22 cellular contexts compared by ENCODE assay signal in the genomic region with DNA sequence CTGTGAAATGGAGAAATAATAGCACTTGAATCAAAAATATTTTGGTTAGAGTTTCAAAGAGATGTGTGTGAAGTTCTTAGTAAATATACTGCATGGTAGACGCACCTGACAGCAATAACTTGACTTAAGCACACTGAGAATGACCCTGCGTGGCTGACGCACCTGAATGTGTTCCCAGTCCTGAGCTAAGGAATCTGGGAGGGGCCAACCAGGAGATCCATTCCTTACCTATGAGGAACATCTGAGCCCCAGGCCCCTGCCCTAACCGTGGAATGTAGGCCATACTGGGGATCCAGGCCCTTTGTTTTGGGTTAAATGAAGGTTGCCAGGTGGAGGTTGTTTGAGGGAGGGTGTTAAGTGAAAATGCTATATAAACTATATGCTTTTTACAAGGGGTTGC.
"Had no signal": no experiment of that assay in that cellular context is flagged by ENCODE, and none has a peak within 500 bp of the region (broad histone marks: within the 10 kb centered on the region; RNA-seq: fewer than 3 reads in every experiment).

No MANE protein-coding gene starts in this region.

- H3K4me3 Mint-ChIP-seq: activated T-cell treated with anti-CD3 and anti-CD28 coated beads, Interleukin-2, amount 50 U/mL, for 24 hours; activated T-helper 17 cell treated with anti-CD3 and anti-CD28 coated beads, Interleukin-2, amount 50 U/mL, for 72 hours; immature natural killer cell; stimulated activated effector memory CD8-positive, alpha-beta T cell treated with anti-CD3 and anti-CD28 coated beads, Interleukin-12 subunit alpha, Interleukin-12 subunit beta, amount 100 ng/mL, for 72 hours; stimulated activated naive CD8-positive, alpha-beta T cell treated with anti-CD3 and anti-CD28 coated beads, Interleukin-15, amount 100 ng/mL, for 72 hours; T-cell; T-helper 2 cell treated with Interferon-gamma antibody and Interleukin-4, amounts not matched to agents 5 μg/mL and 100 μg/mL, for 36 hours had no signal

- DNase-seq: activated T-cell treated with anti-CD3 and anti-CD28 coated beads, Interleukin-2, amount 50 U/mL, for 24 hours; brain microvascular endothelial cell; central memory CD4-positive, alpha-beta T cell; dermis blood vessel endothelial cell; effector memory CD4-positive, alpha-beta T cell; gastrocnemius medialis; immature natural killer cell; kidney glomerular epithelial cell; nucleus accumbens; small intestine; stimulated activated CD4-positive, alpha-beta T cell treated with anti-CD3 and anti-CD28 coated beads, Interleukin-2, amount 100 ng/mL, for 24 hours; stimulated activated naive CD8-positive, alpha-beta T cell treated with anti-CD3 and anti-CD28 coated beads, Interleukin-15, amount 100 ng/mL, for 72 hours; T-cell; tibial artery had no signal

- H3K4me1 ChIP-seq: ascending aorta, gastrocnemius medialis, tibial artery, vagina had no signal

- H3K4me1 Mint-ChIP-seq: activated T-helper 17 cell treated with anti-CD3 and anti-CD28 coated beads, Interleukin-2, amount 50 U/mL, for 72 hours; immature natural killer cell; stimulated activated effector memory CD8-positive, alpha-beta T cell treated with anti-CD3 and anti-CD28 coated beads, Interleukin-12 subunit alpha, Interleukin-12 subunit beta, amount 100 ng/mL, for 72 hours; stimulated activated naive CD8-positive, alpha-beta T cell treated with anti-CD3 and anti-CD28 coated beads, Interleukin-15, amount 100 ng/mL, for 72 hours; T-cell had no signal

- H3K9me3 ChIP-seq: ascending aorta, esophagus muscularis mucosa, gastrocnemius medialis, tibial artery, vagina had no signal

- H3K27ac Mint-ChIP-seq: activated naive CD4-positive, alpha-beta T cell treated with anti-CD3 and anti-CD28 coated beads, Interleukin-2, amount 50 U/mL, for 72 hours; activated T-cell treated with anti-CD3 and anti-CD28 coated beads, Interleukin-2, amount 50 U/mL, for 24 hours; activated T-helper 17 cell treated with anti-CD3 and anti-CD28 coated beads, Interleukin-2, amount 50 U/mL, for 72 hours; immature natural killer cell; stimulated activated effector memory CD8-positive, alpha-beta T cell treated with anti-CD3 and anti-CD28 coated beads, Interleukin-12 subunit alpha, Interleukin-12 subunit beta, amount 100 ng/mL, for 72 hours; stimulated activated naive CD8-positive, alpha-beta T cell treated with anti-CD3 and anti-CD28 coated beads, Interleukin-15, amount 100 ng/mL, for 72 hours; T-cell; T-helper 2 cell treated with Interferon-gamma antibody and Interleukin-4, amounts not matched to agents 5 μg/mL and 100 μg/mL, for 36 hours had no signal

- H3K27ac ChIP-seq: ascending aorta, brain microvascular endothelial cell, esophagus muscularis mucosa, gastrocnemius medialis, tibial artery, vagina, VCaP had no signal

- H3K9me3 Mint-ChIP-seq: activated naive CD4-positive, alpha-beta T cell treated with anti-CD3 and anti-CD28 coated beads, Interleukin-2, amount 50 U/mL, for 72 hours; activated T-cell treated with anti-CD3 and anti-CD28 coated beads, Interleukin-2, amount 50 U/mL, for 24 hours; activated T-helper 17 cell treated with anti-CD3 and anti-CD28 coated beads, Interleukin-2, amount 50 U/mL, for 72 hours; stimulated activated effector memory CD8-positive, alpha-beta T cell treated with anti-CD3 and anti-CD28 coated beads, Interleukin-12 subunit alpha, Interleukin-12 subunit beta, amount 100 ng/mL, for 72 hours; stimulated activated naive CD8-positive, alpha-beta T cell treated with anti-CD3 and anti-CD28 coated beads, Interleukin-15, amount 100 ng/mL, for 72 hours; T-cell; T-helper 2 cell treated with Interferon-gamma antibody and Interleukin-4, amounts not matched to agents 5 μg/mL and 100 μg/mL, for 36 hours had no signal

- ATAC-seq: activated naive CD4-positive, alpha-beta T cell treated with anti-CD3 and anti-CD28 coated beads, Interleukin-2, amount 50 U/mL, for 72 hours; activated T-helper 17 cell treated with anti-CD3 and anti-CD28 coated beads, Interleukin-2, amount 50 U/mL, for 72 hours; gastrocnemius medialis; stimulated activated effector memory CD8-positive, alpha-beta T cell treated with anti-CD3 and anti-CD28 coated beads, Interleukin-12 subunit alpha, Interleukin-12 subunit beta, amount 100 ng/mL, for 72 hours; stimulated activated naive CD8-positive, alpha-beta T cell treated with anti-CD3 and anti-CD28 coated beads, Interleukin-15, amount 100 ng/mL, for 72 hours; T-cell had no signal

- H3K36me3 ChIP-seq: ascending aorta, brain microvascular endothelial cell, esophagus muscularis mucosa, gastrocnemius medialis, tibial artery, vagina had no signal

- H3K27me3 ChIP-seq: ascending aorta, brain microvascular endothelial cell, esophagus muscularis mucosa, gastrocnemius medialis, tibial artery, vagina had no signal

- H3K4me3 ChIP-seq: ascending aorta, esophagus muscularis mucosa, gastrocnemius medialis, tibial artery, vagina had no signal

- H3K27me3 Mint-ChIP-seq: activated T-cell treated with anti-CD3 and anti-CD28 coated beads, Interleukin-2, amount 50 U/mL, for 24 hours; T-cell had no signal

- H3K36me3 Mint-ChIP-seq: activated naive CD4-positive, alpha-beta T cell treated with anti-CD3 and anti-CD28 coated beads, Interleukin-2, amount 50 U/mL, for 72 hours; immature natural killer cell; stimulated activated effector memory CD8-positive, alpha-beta T cell treated with anti-CD3 and anti-CD28 coated beads, Interleukin-12 subunit alpha, Interleukin-12 subunit beta, amount 100 ng/mL, for 72 hours; T-cell had no signal
